Comparison of ENCODE assay signal across 8 cellular contexts in the genomic region with DNA sequence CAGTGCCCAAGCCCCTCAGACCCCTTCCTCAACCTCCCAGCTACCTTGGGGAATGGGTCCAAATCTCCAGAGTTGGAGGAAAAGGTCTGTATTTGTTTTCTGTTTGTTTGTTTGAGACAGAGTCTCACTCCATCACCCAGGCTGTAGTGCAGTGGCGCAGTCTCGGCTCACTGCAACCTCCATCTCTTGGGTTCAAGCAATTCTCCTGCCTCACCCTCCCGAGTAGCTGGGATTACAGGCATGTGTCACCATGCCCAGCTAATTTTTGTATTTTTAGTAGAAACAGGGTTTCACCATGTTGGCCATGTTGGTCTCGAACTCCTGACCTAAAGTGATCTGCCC. TPM values are rescaled to one million over a fixed set of nuclear protein-coding genes. Genes with fewer than 3 reads are reported as not detected.
DNase-seq lines count a peak whose midpoint lies in the region; ATAC-seq, FAIRE-seq and TF ChIP-seq lines count a peak whose summit lies in the region.
"Not testable (repeated sequence)": the region's sequence is repeated elsewhere in the genome, so short reads cannot be mapped to it uniquely, and the experiment has no call there.

No MANE protein-coding gene starts in this region.

- not testable (repeated sequence) for TF ChIP-seq CTCF in KMS-11 (conservative IDR thresholded peaks at IDR 0.05; ENCODE audit: low read depth, low read length); GM12878 (IDR thresholded peaks at IDR 0.05 in 2 of 3, conservative IDR thresholded peaks at IDR 0.05 in 1 of 3; ENCODE audit: control insufficient read depth in 2 of 3, extremely low read depth in 1 of 3, insufficient read depth in 1 of 3, low read depth in 3 of 3, low read length in 3 of 3); cardiac muscle cell (IDR thresholded peaks at IDR 0.05; ENCODE audit: low read depth, low read length)

- not testable (repeated sequence) for H3K9ac ChIP-seq in BLaER1; KMS-11; GM12878 (ENCODE audit: control insufficient read depth, insufficient read depth, low read length)

- CTCF ChIA-PET in activated CD8-positive, alpha-beta T cell treated with anti-CD3 and anti-CD28 coated beads, Interleukin-2, amount 10 ng/mL, durations not matched to agents 7 days and 5 days (lab: Charles Lee), result interaction anchor here (0.6 to 6.7 kb wide), 36 partner anchors 8 to 583 kb away, joined by 3 to 120 read pairs (median 4); a partner anchor contains a TSS
- CTCF ChIA-PET in GM12878 (lab: Yijun Ruan, JAX), result interaction anchor here (0.6 to 14.1 kb wide), 36 partner anchors 8 to 866 kb away, joined by 3 to 454 read pairs (median 6); a partner anchor contains a TSS

- SMC1A ChIA-PET in GM12878 (lab: Charles Lee; ENCODE audit: uncharacterized antibody, unreplicated experiment), result interaction anchor here (0.8 to 9.6 kb wide), 23 partner anchors 8 to 595 kb away, joined by 3 to 332 read pairs (median 6); a partner anchor contains a TSS

- intact Hi-C loops in GM12878 (cut with micrococcal nuclease; ENCODE audit: unreplicated experiment), result loop anchor here (1.0 to 5.0 kb wide), 5 partner anchors 39 to 240 kb away; a partner anchor contains a TSS

- peaks cover 21% of the 10 kb centered on the region for H3K4me1 Mint-ChIP-seq in T-helper 1 cell treated with Interleukin-12 subunit alpha and Interleukin-12 subunit beta and Interleukin-4 antibody, amounts not matched to agents 30 μg/mL and 1 μg/mL, for 36 hours (ENCODE audit: low read depth)
- peaks cover 26% of the 10 kb centered on the region for H3K4me1 Mint-ChIP-seq in activated CD8-positive, alpha-beta T cell treated with anti-CD3 and anti-CD28 coated beads, Interleukin-2, amount 10 ng/mL, durations not matched to agents 7 days and 5 days (ENCODE audit: low read depth)
- peaks cover 14% of the 10 kb centered on the region for H3K4me1 Mint-ChIP-seq in stimulated activated memory B cell treated with anti-CD40 and anti-IgM and Interleukin-4, amounts not matched to agents 10 μg/mL and 1 μg/mL and 100 μg/mL, for 72 hours

- H3K36me3 Mint-ChIP-seq in T-helper 1 cell treated with Interleukin-12 subunit alpha and Interleukin-12 subunit beta and Interleukin-4 antibody, amounts not matched to agents 30 μg/mL and 1 μg/mL, for 36 hours (ENCODE audit: low read depth); activated CD8-positive, alpha-beta T cell treated with anti-CD3 and anti-CD28 coated beads, Interleukin-2, amount 10 ng/mL, durations not matched to agents 7 days and 5 days (ENCODE audit: low read depth); stimulated activated memory B cell treated with anti-CD40 and anti-IgM and Interleukin-4, amounts not matched to agents 10 μg/mL and 1 μg/mL and 100 μg/mL, for 72 hours: not testable (repeated sequence)

- peak overlapping the region; percentile 41; the same call in 1 of the 2 replicates for H2AFZ ChIP-seq in KMS-11 (ENCODE audit: low read depth)
- H2AFZ ChIP-seq in GM12878 (ENCODE audit: control insufficient read depth, low read depth, low read length), result peak overlapping the region; percentile 76

- not testable (repeated sequence) for H4K20me1 ChIP-seq in BLaER1; KMS-11 (ENCODE audit: insufficient read depth); GM12878 (ENCODE audit: control insufficient read depth, insufficient read depth)

- not testable (repeated sequence) for H3K79me2 ChIP-seq in KMS-11 (ENCODE audit: insufficient read depth, low read depth); GM12878 (ENCODE audit: control insufficient read depth, insufficient read depth, low read length)

- in situ Hi-C loops in GM12878 (cut with MboI), result loop anchor here (5.0 kb wide), 2 partner anchors 35 to 175 kb away; a partner anchor contains a TSS

- peak overlapping the region; percentile 94 for H3K27ac Mint-ChIP-seq in T-helper 1 cell treated with Interleukin-12 subunit alpha and Interleukin-12 subunit beta and Interleukin-4 antibody, amounts not matched to agents 30 μg/mL and 1 μg/mL, for 36 hours
- peak overlapping the region; percentile 92 for H3K27ac Mint-ChIP-seq in activated CD8-positive, alpha-beta T cell treated with anti-CD3 and anti-CD28 coated beads, Interleukin-2, amount 10 ng/mL, durations not matched to agents 7 days and 5 days
- peak overlapping the region; percentile 66 for H3K27ac Mint-ChIP-seq in stimulated activated memory B cell treated with anti-CD40 and anti-IgM and Interleukin-4, amounts not matched to agents 10 μg/mL and 1 μg/mL and 100 μg/mL, for 72 hours

- H3K4me2 ChIP-seq in BLaER1 (peak overlapping the region; percentile 26; the same call in 1 of the 2 replicates), KMS-11 (peak overlapping the region; percentile 65), GM12878 (ENCODE audit: control insufficient read depth, insufficient read depth) (peak overlapping the region; percentile 36; the same call in 1 of the 2 replicates)

- TF ChIP-seq RAD21 in GM12878 (IDR thresholded peaks at IDR 0.05; ENCODE audit: insufficient read depth, low read depth, low read length), result not testable (repeated sequence)

- ATAC-seq in GM19463 (IDR thresholded peaks at IDR 0.05; ENCODE audit: unreplicated experiment) (peak; percentile 2), GM12878 (peak; percentile 55)
- ATAC-seq in activated CD8-positive, alpha-beta T cell treated with anti-CD3 and anti-CD28 coated beads, Interleukin-2, amount 10 ng/mL, durations not matched to agents 7 days and 5 days, result peak; percentile 34
- not testable (repeated sequence) for ATAC-seq in stimulated activated memory B cell treated with anti-CD40 and anti-IgM and Interleukin-4, amounts not matched to agents 10 μg/mL and 1 μg/mL and 100 μg/mL, for 72 hours

- not testable (repeated sequence) for BruUV-seq in GM12878 (replicated peaks; lab: Mats Ljungman, UMichigan)

- not testable (repeated sequence) for TF ChIP-seq POLR2A in GM12878 (IDR thresholded peaks at IDR 0.05; ENCODE audit: low read depth, low read length)

- not testable (repeated sequence) for FAIRE-seq in GM12878 (lab: Jason Lieb, UNC)

- peaks cover 37% of the 10 kb centered on the region for H3K27me3 ChIP-seq in BLaER1
- H3K27me3 ChIP-seq in KMS-11 (ENCODE audit: insufficient read depth, low read depth); GM12878 (replicated peaks in 1 of 2; ENCODE audit: control insufficient read depth in 2 of 2, insufficient read depth in 2 of 2, low read length in 1 of 2); cardiac muscle cell: not testable (repeated sequence)

- peak overlapping the region; percentile 19 for H3K4me3 Mint-ChIP-seq in T-helper 1 cell treated with Interleukin-12 subunit alpha and Interleukin-12 subunit beta and Interleukin-4 antibody, amounts not matched to agents 30 μg/mL and 1 μg/mL, for 36 hours
- peak overlapping the region; percentile 57 for H3K4me3 Mint-ChIP-seq in activated CD8-positive, alpha-beta T cell treated with anti-CD3 and anti-CD28 coated beads, Interleukin-2, amount 10 ng/mL, durations not matched to agents 7 days and 5 days
- peak overlapping the region; percentile 13 for H3K4me3 Mint-ChIP-seq in stimulated activated memory B cell treated with anti-CD40 and anti-IgM and Interleukin-4, amounts not matched to agents 10 μg/mL and 1 μg/mL and 100 μg/mL, for 72 hours

- not testable (repeated sequence) for DNase-seq in activated CD8-positive, alpha-beta T cell treated with anti-CD3 and anti-CD28 coated beads, Interleukin-2, amount 10 ng/mL, durations not matched to agents 7 days and 5 days; GM12878 (ENCODE audit: low read depth, low spot score); cardiac muscle cell (ENCODE audit: low read depth in 1 of 2, low spot score in 1 of 2)

- H3K36me3 ChIP-seq in BLaER1; KMS-11 (ENCODE audit: insufficient read depth); GM12878 (ENCODE audit: control insufficient read depth in 2 of 2, insufficient read depth in 2 of 2, low read length in 1 of 2); cardiac muscle cell: not testable (repeated sequence)

- RAD21 ChIA-PET in GM12878 (lab: Charles Lee; ENCODE audit: unreplicated experiment), result interaction anchor here (0.5 to 6.6 kb wide), 30 partner anchors 10 to 1851 kb away, joined by 3 to 126 read pairs (median 6); a partner anchor contains a TSS

- H3K9me3 Mint-ChIP-seq in T-helper 1 cell treated with Interleukin-12 subunit alpha and Interleukin-12 subunit beta and Interleukin-4 antibody, amounts not matched to agents 30 μg/mL and 1 μg/mL, for 36 hours; activated CD8-positive, alpha-beta T cell treated with anti-CD3 and anti-CD28 coated beads, Interleukin-2, amount 10 ng/mL, durations not matched to agents 7 days and 5 days (ENCODE audit: insufficient read depth); stimulated activated memory B cell treated with anti-CD40 and anti-IgM and Interleukin-4, amounts not matched to agents 10 μg/mL and 1 μg/mL and 100 μg/mL, for 72 hours: not testable (repeated sequence)

- H3K4me1 ChIP-seq in BLaER1 (peaks cover 12% of the 10 kb centered on the region), KMS-11 (ENCODE audit: low read depth, poor library complexity, severe bottlenecking) (peaks cover 30% of the 10 kb centered on the region), GM12878 (ENCODE audit: control insufficient read depth, insufficient read depth, low read length) (peaks cover 15% of the 10 kb centered on the region), cardiac muscle cell (ENCODE audit: low read depth) (peaks cover 35% of the 10 kb centered on the region)

- not testable (repeated sequence) for H3K27ac ChIP-seq in BLaER1
- H3K27ac ChIP-seq in KMS-11 (peak overlapping the region; percentile 59), GM12878 (ENCODE audit: control insufficient read depth, insufficient read depth) (peak overlapping the region; percentile 49), cardiac muscle cell (peak overlapping the region; percentile 37)

- not testable (repeated sequence) for TF ChIP-seq EP300 in GM12878 (IDR thresholded peaks at IDR 0.05; ENCODE audit: borderline replicate concordance in 1 of 2, control insufficient read depth in 1 of 2, low read depth in 2 of 2, low read length in 2 of 2)

- POLR2A ChIA-PET in activated CD8-positive, alpha-beta T cell treated with anti-CD3 and anti-CD28 coated beads, Interleukin-2, amount 10 ng/mL, durations not matched to agents 7 days and 5 days (lab: Charles Lee), result interaction anchor here (1.3 to 2.3 kb wide), 2 partner anchors 40 to 122 kb away, joined by 4 to 11 read pairs; a partner anchor contains a TSS
- POLR2A ChIA-PET in GM12878 (lab: Charles Lee), result interaction anchor here (0.7 to 3.4 kb wide), 12 partner anchors 10 to 92 kb away, joined by 3 to 21 read pairs (median 6); a partner anchor contains a TSS

- 58% methylated on average over 4 of the region's 4 CpGs for WGBS in GM12878 (ENCODE audit: insufficient coverage, insufficient replicate concordance, low lambda C conversion rate, missing lambda C conversion rate)

- H3K9me3 ChIP-seq in BLaER1; GM12878 (replicated peaks; ENCODE audit: control insufficient read depth, insufficient read depth, low read length); cardiac muscle cell (ENCODE audit: low read depth): not testable (repeated sequence)

- H3K27me3 Mint-ChIP-seq in T-helper 1 cell treated with Interleukin-12 subunit alpha and Interleukin-12 subunit beta and Interleukin-4 antibody, amounts not matched to agents 30 μg/mL and 1 μg/mL, for 36 hours (ENCODE audit: low read depth), result peaks cover 25% of the 10 kb centered on the region
- H3K27me3 Mint-ChIP-seq in activated CD8-positive, alpha-beta T cell treated with anti-CD3 and anti-CD28 coated beads, Interleukin-2, amount 10 ng/mL, durations not matched to agents 7 days and 5 days (ENCODE audit: low read depth), result peaks cover 29% of the 10 kb centered on the region
- peaks cover 13% of the 10 kb centered on the region for H3K27me3 Mint-ChIP-seq in stimulated activated memory B cell treated with anti-CD40 and anti-IgM and Interleukin-4, amounts not matched to agents 10 μg/mL and 1 μg/mL and 100 μg/mL, for 72 hours

- not testable (repeated sequence) for H3K4me3 ChIP-seq in BLaER1; KMS-11 (IDR thresholded peaks at IDR 0.05; ENCODE audit: insufficient read depth, low read depth, low read length); GM12878; cardiac muscle cell

RNA-seq across cellular contexts. Expression of a gene that starts 19.8 kb away (rescaled TPM):
- 1 to 10 TPM; 5.1 to 5.5 TPM for total RNA-seq in activated CD8-positive, alpha-beta T cell treated with anti-CD3 and anti-CD28 coated beads, Interleukin-2, amount 10 ng/mL, durations not matched to agents 7 days and 5 days
- total RNA-seq in GM12878 (2013; cell fraction: nucleolus; rRNA removed), result 0.86 TPM in 1 of 2 replicates, not detected in the other
- total RNA-seq in GM12878 (2014; rRNA removed) (0.93 and 1.6 TPM in 2 replicates), GM12878 (2014; rRNA removed; fragmentation: Illumina TruSeq; extraction: Trizol) (2.3 and 2.7 TPM in 2 replicates), GM12878 (2021) (3.6 and 4.3 TPM in 2 replicates), cardiac muscle cell (10.8 and 14.4 TPM in 2 replicates)
- polyA plus RNA-seq in GM12878 (2011; ENCODE audit: low read depth), result 2.1 TPM
- polyA plus RNA-seq in GM12878 (2011; rRNA removed) (0.20 and 0.27 TPM in 2 replicates), GM12878 (2014; fragmentation: Illumina TruSeq; extraction: Trizol) (1.8 and 3.3 TPM in 2 replicates), GM12878 (2014; fragmentation: Nextera tagmentation; extraction: Ambion mirVana) (1 to 10 TPM; 2.5 to 2.9 TPM), GM12878 (2014; rRNA removed) (2.7 and 3.1 TPM in 2 replicates), GM12878 (2016; fragmentation: Nextera tagmentation; extraction: Ambion mirVana) (1 to 10 TPM; 2.0 to 3.2 TPM), cardiac muscle cell (23.5 and 36.1 TPM in 2 replicates)
- 0.12 and 0.40 TPM in 2 replicates for polyA plus RNA-seq in GM12878 (2011; cell fraction: cytosol; rRNA removed)
- polyA plus RNA-seq in GM12878 (2011; cell fraction: nucleus; rRNA removed), result 0.22 and 0.48 TPM in 2 replicates
- polyA plus RNA-seq in GM12878 (2012), result 3.1 and 4.2 TPM in 2 replicates
- not detected in 2 replicates for polyA minus RNA-seq in GM12878 (2011; rRNA and poly(A)+ RNA removed)
- polyA minus RNA-seq in GM12878 (2011; cell fraction: cytosol; rRNA and poly(A)+ RNA removed), result not detected in 2 replicates
- polyA minus RNA-seq in GM12878 (2011; cell fraction: nucleus; rRNA and poly(A)+ RNA removed), result not detected in 2 replicates

RNA-seq across cellular contexts. Expression of a gene that starts 30.4 kb away (rescaled TPM):
- total RNA-seq in activated CD8-positive, alpha-beta T cell treated with anti-CD3 and anti-CD28 coated beads, Interleukin-2, amount 10 ng/mL, durations not matched to agents 7 days and 5 days, result 10 to 100 TPM; 44.1 to 50.7 TPM
- total RNA-seq in GM12878 (2013; cell fraction: nucleolus; rRNA removed), result 68.6 and 83.4 TPM in 2 replicates
- 16.5 and 16.8 TPM in 2 replicates for total RNA-seq in GM12878 (2014; rRNA removed)
- total RNA-seq in GM12878 (2014; rRNA removed; fragmentation: Illumina TruSeq; extraction: Trizol), result 36.2 and 39.9 TPM in 2 replicates
- 62.3 and 72.8 TPM in 2 replicates for total RNA-seq in GM12878 (2021)
- polyA plus RNA-seq in GM12878 (2011; ENCODE audit: low read depth), result 52.9 TPM
- polyA plus RNA-seq in GM12878 (2011; rRNA removed), result 84.5 and 104 TPM in 2 replicates
- 78.3 and 81.2 TPM in 2 replicates for polyA plus RNA-seq in GM12878 (2011; cell fraction: cytosol; rRNA removed)
- 72.4 and 101 TPM in 2 replicates for polyA plus RNA-seq in GM12878 (2011; cell fraction: nucleus; rRNA removed)
- 70.1 and 111 TPM in 2 replicates for polyA plus RNA-seq in GM12878 (2012)
- 60.5 and 63.8 TPM in 2 replicates for polyA plus RNA-seq in GM12878 (2014; fragmentation: Illumina TruSeq; extraction: Trizol)
- polyA plus RNA-seq in GM12878 (2014; fragmentation: Nextera tagmentation; extraction: Ambion mirVana), result 1 to 10 TPM; 3.8 to 4.1 TPM
- polyA plus RNA-seq in GM12878 (2014; rRNA removed), result 44.7 and 48.6 TPM in 2 replicates
- polyA plus RNA-seq in GM12878 (2016; fragmentation: Nextera tagmentation; extraction: Ambion mirVana), result 10 to 100 TPM; 11.1 to 11.5 TPM
- 71.0 and 98.3 TPM in 2 replicates for polyA minus RNA-seq in GM12878 (2011; rRNA and poly(A)+ RNA removed)
- 30.1 and 32.1 TPM in 2 replicates for polyA minus RNA-seq in GM12878 (2011; cell fraction: cytosol; rRNA and poly(A)+ RNA removed)
- 22.1 and 37.8 TPM in 2 replicates for polyA minus RNA-seq in GM12878 (2011; cell fraction: nucleus; rRNA and poly(A)+ RNA removed)
- total RNA-seq in cardiac muscle cell, result 96.4 and 122 TPM in 2 replicates
- 56.0 and 56.7 TPM in 2 replicates for polyA plus RNA-seq in cardiac muscle cell

RNA-seq across cellular contexts. Expression of a gene that starts 46.9 kb away (rescaled TPM):
- 100 to 1,000 TPM; 186 to 196 TPM for total RNA-seq in activated CD8-positive, alpha-beta T cell treated with anti-CD3 and anti-CD28 coated beads, Interleukin-2, amount 10 ng/mL, durations not matched to agents 7 days and 5 days
- 248 and 271 TPM in 2 replicates for total RNA-seq in GM12878 (2013; cell fraction: nucleolus; rRNA removed)
- total RNA-seq in GM12878 (2014; rRNA removed), result 150 and 159 TPM in 2 replicates
- 92.1 and 99.9 TPM in 2 replicates for total RNA-seq in GM12878 (2014; rRNA removed; fragmentation: Illumina TruSeq; extraction: Trizol)
- 168 and 177 TPM in 2 replicates for total RNA-seq in GM12878 (2021)
- 293 TPM for polyA plus RNA-seq in GM12878 (2011; ENCODE audit: low read depth)
- polyA plus RNA-seq in GM12878 (2011; rRNA removed), result 101 and 127 TPM in 2 replicates
- polyA plus RNA-seq in GM12878 (2011; cell fraction: cytosol; rRNA removed), result 142 and 155 TPM in 2 replicates
- polyA plus RNA-seq in GM12878 (2011; cell fraction: nucleus; rRNA removed), result 1,072 and 1,222 TPM in 2 replicates
- 245 and 255 TPM in 2 replicates for polyA plus RNA-seq in GM12878 (2012)
- 129 and 163 TPM in 2 replicates for polyA plus RNA-seq in GM12878 (2014; fragmentation: Illumina TruSeq; extraction: Trizol)
- 100 to 1,000 TPM in 1 of 2 experiments, 10 to 100 TPM in 1; 69.4 to 160 TPM for polyA plus RNA-seq in GM12878 (2014; fragmentation: Nextera tagmentation; extraction: Ambion mirVana)
- 204 and 209 TPM in 2 replicates for polyA plus RNA-seq in GM12878 (2014; rRNA removed)
- 100 to 1,000 TPM; 223 to 237 TPM for polyA plus RNA-seq in GM12878 (2016; fragmentation: Nextera tagmentation; extraction: Ambion mirVana)
- 97.9 and 132 TPM in 2 replicates for polyA minus RNA-seq in GM12878 (2011; rRNA and poly(A)+ RNA removed)
- 21.6 and 32.2 TPM in 2 replicates for polyA minus RNA-seq in GM12878 (2011; cell fraction: cytosol; rRNA and poly(A)+ RNA removed)
- 148 and 158 TPM in 2 replicates for polyA minus RNA-seq in GM12878 (2011; cell fraction: nucleus; rRNA and poly(A)+ RNA removed)
- 81.8 and 121 TPM in 2 replicates for total RNA-seq in cardiac muscle cell
- 137 and 158 TPM in 2 replicates for polyA plus RNA-seq in cardiac muscle cell
